8 cellular contexts compared by ENCODE assay signal in genomic region chr19:511101-511841, GRCh38. TPM values are rescaled to one million over a fixed set of nuclear protein-coding genes. Genes with fewer than 3 reads are reported as not detected.
DNase-seq lines count a peak whose midpoint lies in the region; ATAC-seq and TF ChIP-seq lines count a peak whose summit lies in the region.

No MANE protein-coding gene starts in this region.

- H3K27ac ChIP-seq in RWPE1 (peak overlapping the region; percentile 64), left ventricle myocardium inferior (replicated peaks) (peak overlapping the region; percentile 74)

- H3K36me3 ChIP-seq in left ventricle myocardium inferior: peaks cover 5% of the 10 kb centered on the region

- no peaks in the 10 kb centered on the region for H3K9me3 ChIP-seq in left ventricle myocardium inferior (replicated peaks)

- peak overlapping the region; percentile 38 for H3K4me3 ChIP-seq in left ventricle myocardium inferior

- intact Hi-C loops in left ventricle myocardium inferior (cut with micrococcal nuclease): no loop called here

- no peaks in the 10 kb centered on the region for H3K27me3 ChIP-seq in left ventricle myocardium inferior (ENCODE audit: low read depth)

- DNase-seq in KBM-7 (peak; percentile 90), RWPE1 (ENCODE audit: low spot score) (no peak), activated gamma-delta T cell treated with Interleukin-2 at 50 U/mL for 16 hours (peak; percentile 84), left ventricle myocardium inferior (no peak), HuH-7.5 (ENCODE audit: low spot score) (no peak), NCI-H524 treated with DMSO at 0.1 percent for 48 hours (lab: John Stamatoyannopoulos, UW) (no peak)
- peak; percentile 56 to 66 for DNase-seq in stimulated activated CD4-positive, alpha-beta T cell treated with anti-CD3 and anti-CD28 coated beads, Interleukin-1b, Interleukin-23, amount 100 ng/mL, for 4 hours (ENCODE audit: low read depth in 2 of 2)

- ATAC-seq in HG03457 (IDR thresholded peaks at IDR 0.05; ENCODE audit: unreplicated experiment): no peak

- peaks cover 38% of the 10 kb centered on the region for H3K4me1 ChIP-seq in left ventricle myocardium inferior

- CTCF ChIA-PET in RWPE1 (lab: Yijun Ruan, JAX): interaction anchor here (0.5 to 1.3 kb wide), 11 partner anchors 9 to 180 kb away, joined by 3 to 6 read pairs (median 3); partner anchors contain the start of gene MADCAM1

- no peak for TF ChIP-seq CTCF in RWPE1 (conservative IDR thresholded peaks at IDR 0.05; ENCODE audit: low read depth)
- TF ChIP-seq CTCF in left ventricle myocardium inferior (IDR thresholded peaks at IDR 0.05; ENCODE audit: borderline replicate concordance): no peak

- POLR2A ChIA-PET in RWPE1 (lab: Yijun Ruan, JAX; ENCODE audit: low non-redundant PET): no interaction called here

- in situ Hi-C loops in KBM-7 (cut with MboI; ENCODE audit: low pct_unique_long_range_greater_than_20kb, low sequenced_read_pairs): no loop called here

RNA-seq across cellular contexts. Expression of gene TPGS1, which starts 4.0 kb away (rescaled TPM):
- total RNA-seq in left ventricle myocardium inferior: 11.2 TPM

RNA-seq across cellular contexts. Expression of gene MADCAM1, which starts 15.0 kb away (rescaled TPM):
- 0.22 TPM for total RNA-seq in left ventricle myocardium inferior

RNA-seq across cellular contexts. Expression of gene CDC34, which starts 20.3 kb away (rescaled TPM):
- total RNA-seq in left ventricle myocardium inferior: 96.5 TPM

RNA-seq across cellular contexts. Expression of gene GZMM, which starts 32.6 kb away (rescaled TPM):
- total RNA-seq in left ventricle myocardium inferior: not detected

RNA-seq across cellular contexts. Expression of gene SHC2, which starts 50.4 kb away (rescaled TPM):
- total RNA-seq in left ventricle myocardium inferior: 11.3 TPM

Comparison
In these comparisons a context has a peak if more than half of its experiments do, and no peak if none do; other contexts are left out.
1. DNase-seq: peak in KBM-7 (single experiment), activated gamma-delta T cell treated with Interleukin-2 at 50 U/mL for 16 hours (single experiment) and stimulated activated CD4-positive, alpha-beta T cell treated with anti-CD3 and anti-CD28 coated beads, Interleukin-1b, Interleukin-23, amount 100 ng/mL, for 4 hours (2 of 2); none in RWPE1 (single experiment), left ventricle myocardium inferior (single experiment), HuH-7.5 (single experiment) and NCI-H524 treated with DMSO at 0.1 percent for 48 hours (single experiment).